In genomic region chr20:32207626-32208498, GRCh38 we compare ENCODE assay signal across 8 cellular contexts. TPM values are rescaled to one million over a fixed set of nuclear protein-coding genes. Genes with fewer than 3 reads are reported as not detected.
DNase-seq lines count a peak whose midpoint lies in the region; ATAC-seq and TF ChIP-seq lines count a peak whose summit lies in the region.

TSS of gene PLAGL2 (minus strand) at chr20:32207743. CDS start at chr20:32202178, 5,565 bp downstream.
TSS of gene POFUT1 (plus strand) at chr20:32207880. CDS start at chr20:32207942, 62 bp downstream.

- H3K4me3 ChIP-seq in HUES64 (ENCODE audit: low read length) (peak within 1 kb of the TSS; percentile 99), muscle layer of colon (ENCODE audit: low read depth in 1 of 2, low read length in 2 of 2) (peak within 1 kb of the TSS; percentile 95)

- DNase-seq in DMS153 treated with DMSO at 0.1 percent for 48 hours (lab: John Stamatoyannopoulos, UW; ENCODE audit: unreplicated experiment) (peak; percentile 72), OCI-M1 (lab: John Stamatoyannopoulos, UW) (peak; percentile 92), activated T-cell treated with anti-CD3 and anti-CD28 coated beads for 4 hours (peak; percentile 86), erythroblast (lab: John Stamatoyannopoulos, UW) (peak; percentile 93 to 96)
- peak; percentile 74 to 79 for DNase-seq in stimulated activated CD8-positive, alpha-beta memory T cell treated with anti-CD3 and anti-CD28 coated beads, Interleukin-7, amount 100 ng/mL, for 1 hour (ENCODE audit: low read depth in 2 of 2)

- H3K27ac ChIP-seq in HUES64 (ENCODE audit: low read depth, low read length) (peak within 1 kb of the TSS; percentile 74), muscle layer of colon (ENCODE audit: low read depth, low read length) (peak within 1 kb of the TSS; percentile 81)

- ATAC-seq in GM21515 (IDR thresholded peaks at IDR 0.05; ENCODE audit: unreplicated experiment), result peak; percentile 85

- H3K9me3 ChIP-seq in HUES64 (ENCODE audit: insufficient read depth, low read depth, low read length) (no peaks in the 10 kb centered on the region), muscle layer of colon (ENCODE audit: low read length) (no peaks in the 10 kb centered on the region)

- H3K27me3 ChIP-seq in HUES64 (ENCODE audit: insufficient read depth, low read length) (no peaks in the 10 kb centered on the region), muscle layer of colon (ENCODE audit: control insufficient read depth in 1 of 2, insufficient read depth in 2 of 2, low read length in 2 of 2) (no peaks in the 10 kb centered on the region)

- WGBS in HUES64, result 2% methylated on average over 74 of the region's 74 CpGs

- TF ChIP-seq POLR2A in erythroblast (IDR thresholded peaks at IDR 0.05; ENCODE audit: low read length), result peak; percentile 94

- H3K9ac ChIP-seq in HUES64 (ENCODE audit: low read depth, low read length) (peak within 1 kb of the TSS; percentile 93), muscle layer of colon (ENCODE audit: low read length) (peak within 1 kb of the TSS; percentile 75)

- H3K36me3 ChIP-seq in HUES64 (ENCODE audit: insufficient read depth, low read length), result peaks cover 41% of the 10 kb centered on the region
- H3K36me3 ChIP-seq in muscle layer of colon (ENCODE audit: insufficient read depth, low read length), result peaks cover 26% of the 10 kb centered on the region

- H3K4me1 ChIP-seq in HUES64 (ENCODE audit: insufficient read depth, low read length) (peaks cover 38% of the 10 kb centered on the region), muscle layer of colon (ENCODE audit: insufficient read depth, low read length) (peaks cover 46% of the 10 kb centered on the region)

RNA-seq across cellular contexts. Expression of gene PLAGL2, which starts in this region (rescaled TPM):
- polyA plus RNA-seq in HUES64 (2013, experiment 1 of 2), result 20.1 TPM
- polyA plus RNA-seq in HUES64 (2013, experiment 2 of 2), result 23.2 TPM

RNA-seq across cellular contexts. Expression of gene POFUT1, which starts in this region (rescaled TPM):
- polyA plus RNA-seq in HUES64 (2013, experiment 1 of 2), result 16.1 TPM
- 17.6 TPM for polyA plus RNA-seq in HUES64 (2013, experiment 2 of 2)

Comparison
In these comparisons a context has a peak if more than half of its experiments do, and no peak if none do; other contexts are left out.
1. Peak in every context shown above with its lines: DNase-seq, ATAC-seq, H3K4me3 ChIP-seq and H3K27ac ChIP-seq.